Comparison of ENCODE assay signal across 27 cellular contexts in the genomic region with DNA sequence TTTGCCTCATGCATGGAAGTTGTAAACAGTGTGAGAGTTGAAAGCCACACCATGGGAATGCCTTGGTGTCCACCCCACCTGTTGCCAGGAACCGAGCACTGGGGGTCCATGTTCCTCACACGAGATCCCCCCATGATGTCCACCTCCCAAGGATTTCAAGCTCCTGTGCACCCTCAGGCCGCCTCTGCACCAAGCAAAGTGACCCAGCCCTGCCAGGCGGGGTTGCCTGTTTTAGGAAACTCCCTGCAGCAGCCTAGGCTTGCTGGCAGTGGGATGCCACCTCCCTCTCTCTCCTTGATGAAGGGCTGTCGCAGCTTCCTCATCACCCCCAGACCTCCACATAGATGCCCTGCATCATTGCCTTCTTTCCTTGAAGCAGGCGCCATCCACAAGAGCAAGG.
"Had no signal": no experiment of that assay in that cellular context is flagged by ENCODE, and none has a peak within 500 bp of the region (broad histone marks: within the 10 kb centered on the region; RNA-seq: fewer than 3 reads in every experiment).

No MANE protein-coding gene starts in this region.

- H3K4me3 ChIP-seq: ascending aorta, breast epithelium, cardiac muscle cell, coronary artery, dorsolateral prefrontal cortex, esophagus squamous epithelium, gastroesophageal sphincter had no signal

- H3K9me3 Mint-ChIP-seq: activated CD4-positive, alpha-beta memory T cell treated with anti-CD3 and anti-CD28 coated beads for 36 hours; activated CD4-positive, alpha-beta T cell treated with anti-CD3 and anti-CD28 coated beads, Interleukin-2, amount 10 ng/mL, durations not matched to agents 24 days and 14 days; activated naive CD4-positive, alpha-beta T cell treated with anti-CD3 and anti-CD28 coated beads, Interleukin-2, amount 50 U/mL, for 72 hours; activated naive CD8-positive, alpha-beta T cell treated with anti-CD3 and anti-CD28 coated beads, Interleukin-2, amount 10 ng/mL, durations not matched to agents 7 days and 5 days; activated T-cell treated with anti-CD3 and anti-CD28 coated beads, Interleukin-2, amount 50 U/mL, for 4 hours; dendritic cell treated with granulocyte-macrophage colony-stimulating factor and Interleukin-4, amounts not matched to agents 40 ng/mL and 50 ng/mL, for 4 days had no signal

- H3K27ac Mint-ChIP-seq: activated CD4-positive, alpha-beta memory T cell treated with anti-CD3 and anti-CD28 coated beads for 36 hours; activated CD4-positive, alpha-beta T cell treated with anti-CD3 and anti-CD28 coated beads for 36 hours; activated CD4-positive, alpha-beta T cell treated with anti-CD3 and anti-CD28 coated beads, Interleukin-2, amount 10 ng/mL, durations not matched to agents 24 days and 14 days; activated naive CD4-positive, alpha-beta T cell treated with anti-CD3 and anti-CD28 coated beads, Interleukin-2, amount 10 ng/mL, durations not matched to agents 7 days and 5 days; activated naive CD4-positive, alpha-beta T cell treated with anti-CD3 and anti-CD28 coated beads, Interleukin-2, amount 50 U/mL, for 72 hours; activated naive CD8-positive, alpha-beta T cell treated with anti-CD3 and anti-CD28 coated beads, Interleukin-2, amount 10 ng/mL, durations not matched to agents 7 days and 5 days; activated T-helper 1 cell treated with anti-CD3 and anti-CD28 coated beads, Interleukin-12 subunit alpha, Interleukin-12 subunit beta, Interleukin-2, Interleukin-4 antibody, amounts not matched to agents 30 ng/mL and 10 ng/mL and 1 ng/mL, durations not matched to agents 14 hours and 24 hours and 36 hours; activated T-helper 2 cell treated with anti-CD3 and anti-CD28 coated beads, Interferon-gamma antibody, Interleukin-2, Interleukin-4, amounts not matched to agents 10 μg/mL and 5 μg/mL and 100 μg/mL, durations not matched to agents 14 hours and 24 hours and 36 hours; dendritic cell treated with granulocyte-macrophage colony-stimulating factor and Interleukin-4, amounts not matched to agents 40 ng/mL and 50 ng/mL, for 4 days had no signal

- DNase-seq: activated CD4-positive, alpha-beta memory T cell treated with anti-CD3 and anti-CD28 coated beads for 36 hours; activated CD4-positive, alpha-beta T cell treated with anti-CD3 and anti-CD28 coated beads for 36 hours; activated CD4-positive, alpha-beta T cell treated with anti-CD3 and anti-CD28 coated beads, Interleukin-2, amount 10 ng/mL, durations not matched to agents 24 days and 14 days; activated CD4-positive, CD25-positive, alpha-beta regulatory T cell; activated CD4-positive, CD25-positive, alpha-beta regulatory T cell treated with anti-CD3 and anti-CD28 coated beads, Interleukin-2, amount 50 U/mL, for 72 hours; activated CD8-positive, alpha-beta memory T cell treated with anti-CD3 and anti-CD28 coated beads, Interleukin-2, amount 50 U/mL, for 48 hours; activated effector memory CD4-positive, alpha-beta T cell treated with anti-CD3 and anti-CD28 coated beads, Interleukin-2, amount 50 U/mL, for 16 hours; activated naive CD4-positive, alpha-beta T cell treated with anti-CD3 and anti-CD28 coated beads, Interleukin-2, amount 10 ng/mL, durations not matched to agents 7 days and 5 days; activated naive CD8-positive, alpha-beta T cell treated with anti-CD3 and anti-CD28 coated beads, Interleukin-2, amount 10 ng/mL, durations not matched to agents 7 days and 5 days; activated T-cell treated with anti-CD3 and anti-CD28 coated beads for 4 hours; activated T-cell treated with anti-CD3 and anti-CD28 coated beads, Interleukin-2, amount 50 U/mL, for 4 hours; central memory CD4-positive, alpha-beta T cell; effector memory CD4-positive, alpha-beta T cell; esophagus squamous epithelium; foreskin melanocyte; T-helper 2 cell had no signal

- H3K27ac ChIP-seq: ascending aorta, breast epithelium, cardiac muscle cell, coronary artery, dorsolateral prefrontal cortex, esophagus squamous epithelium, gastroesophageal sphincter had no signal

- H3K4me1 ChIP-seq: ascending aorta, breast epithelium had no signal

- H3K36me3 ChIP-seq: breast epithelium had no signal

- ATAC-seq: activated CD4-positive, alpha-beta T cell treated with anti-CD3 and anti-CD28 coated beads for 36 hours; activated naive CD4-positive, alpha-beta T cell treated with anti-CD3 and anti-CD28 coated beads, Interleukin-2, amount 50 U/mL, for 72 hours; activated T-cell treated with anti-CD3 and anti-CD28 coated beads, Interleukin-2, amount 50 U/mL, for 4 hours had no signal

- H3K27me3 ChIP-seq: ascending aorta, breast epithelium, cardiac muscle cell, esophagus squamous epithelium, gastroesophageal sphincter had no signal

- H3K4me3 Mint-ChIP-seq: activated CD4-positive, alpha-beta memory T cell treated with anti-CD3 and anti-CD28 coated beads for 36 hours; activated CD4-positive, alpha-beta T cell treated with anti-CD3 and anti-CD28 coated beads for 36 hours; activated CD4-positive, alpha-beta T cell treated with anti-CD3 and anti-CD28 coated beads, Interleukin-2, amount 10 ng/mL, durations not matched to agents 24 days and 14 days; activated naive CD4-positive, alpha-beta T cell treated with anti-CD3 and anti-CD28 coated beads, Interleukin-2, amount 10 ng/mL, durations not matched to agents 7 days and 5 days; activated naive CD8-positive, alpha-beta T cell treated with anti-CD3 and anti-CD28 coated beads, Interleukin-2, amount 10 ng/mL, durations not matched to agents 7 days and 5 days; activated T-cell treated with anti-CD3 and anti-CD28 coated beads, Interleukin-2, amount 50 U/mL, for 4 hours; activated T-helper 1 cell treated with anti-CD3 and anti-CD28 coated beads, Interleukin-12 subunit alpha, Interleukin-12 subunit beta, Interleukin-2, Interleukin-4 antibody, amounts not matched to agents 30 ng/mL and 10 ng/mL and 1 ng/mL, durations not matched to agents 14 hours and 24 hours and 36 hours; brain; dendritic cell treated with granulocyte-macrophage colony-stimulating factor and Interleukin-4, amounts not matched to agents 40 ng/mL and 50 ng/mL, for 4 days had no signal

- H3K27me3 Mint-ChIP-seq: activated CD4-positive, alpha-beta memory T cell treated with anti-CD3 and anti-CD28 coated beads for 36 hours; activated CD4-positive, alpha-beta T cell treated with anti-CD3 and anti-CD28 coated beads for 36 hours; activated CD4-positive, alpha-beta T cell treated with anti-CD3 and anti-CD28 coated beads, Interleukin-2, amount 10 ng/mL, durations not matched to agents 24 days and 14 days; activated naive CD4-positive, alpha-beta T cell treated with anti-CD3 and anti-CD28 coated beads, Interleukin-2, amount 10 ng/mL, durations not matched to agents 7 days and 5 days; activated naive CD8-positive, alpha-beta T cell treated with anti-CD3 and anti-CD28 coated beads, Interleukin-2, amount 10 ng/mL, durations not matched to agents 7 days and 5 days; brain; dendritic cell treated with granulocyte-macrophage colony-stimulating factor and Interleukin-4, amounts not matched to agents 40 ng/mL and 50 ng/mL, for 4 days had no signal

- H3K9me3 ChIP-seq: ascending aorta, breast epithelium, esophagus squamous epithelium, gastroesophageal sphincter had no signal
